ENCODE assay signal across 19 cellular contexts in genomic region chrX:357035-357692, GRCh38. TPM values are rescaled to one million over a fixed set of nuclear protein-coding genes. Genes with fewer than 3 reads are reported as not detected.
A peak's percentile ranks its signal among the peaks of the same experiment; 100 is the strongest.
DNase-seq lines count a peak whose midpoint lies in the region; ATAC-seq and TF ChIP-seq lines count a peak whose summit lies in the region.
"Had no signal": no experiment of that assay in that cellular context is flagged by ENCODE, and none has a peak within 500 bp of the region (broad histone marks: within the 10 kb centered on the region; RNA-seq: fewer than 3 reads in every experiment).

No MANE protein-coding gene starts in this region.

- H3K4me1 ChIP-seq in right atrium auricular region (no peaks in the 10 kb centered on the region), thymus (ENCODE audit: control insufficient read depth, insufficient read depth, low read length) (peaks cover 9% of the 10 kb centered on the region), testis (no peaks in the 10 kb centered on the region)
- H3K4me1 ChIP-seq: esophagus squamous epithelium had no signal

- POLR2A ChIA-PET in RWPE1 (lab: Yijun Ruan, JAX; ENCODE audit: low non-redundant PET): no interaction called here

- H3K9me3 ChIP-seq in right atrium auricular region: peaks cover 0 to 20% of the 10 kb centered on the region in 2 donors
- H3K9me3 ChIP-seq in thymus (ENCODE audit: control insufficient read depth): peaks cover 23% of the 10 kb centered on the region
- no peaks in the 10 kb centered on the region for H3K9me3 ChIP-seq in testis

- H3K36me3 ChIP-seq in right atrium auricular region (peaks cover 31% of the 10 kb centered on the region), thymus (ENCODE audit: control insufficient read depth, insufficient read depth) (peaks cover 62% of the 10 kb centered on the region), testis (ENCODE audit: low read depth, missing control alignments) (no peaks in the 10 kb centered on the region)

- H3K4me1 Mint-ChIP-seq in chondrocyte (ENCODE audit: low read depth): peaks cover 13% of the 10 kb centered on the region
- H3K4me1 Mint-ChIP-seq: brain, memory B cell had no signal

- DNase-seq in Right ventricle myocardium superior (peak; percentile 15), right atrium auricular region (ENCODE audit: low spot score) (no peak), RWPE1 (ENCODE audit: low spot score) (no peak), chondrocyte (ENCODE audit: low spot score) (no peak), testis (no peak), GM19238 (ENCODE audit: insufficient read length, low spot score) (no peak), occipital lobe (lab: John Stamatoyannopoulos, UW) (no peak)
- DNase-seq: DMS53, esophagus squamous epithelium, glutamatergic neuron, NCI-H187 treated with DMSO at 0.1 percent for 48 hours, NCI-H524, WERI-Rb-1 had no signal

- no peak for ATAC-seq in Right ventricle myocardium superior (ENCODE audit: poor library complexity)
- ATAC-seq: sciatic nerve had no signal

- H3K27ac ChIP-seq in right atrium auricular region (no peak overlapping the region), RWPE1 (peak overlapping the region; percentile 73), thymus (ENCODE audit: low read depth) (peak overlapping the region; percentile 76), testis (no peak overlapping the region)
- H3K27ac ChIP-seq: esophagus squamous epithelium, thoracic aorta, WERI-Rb-1 had no signal

- H3K4me3 Mint-ChIP-seq in chondrocyte (ENCODE audit: unreplicated experiment): no peak overlapping the region
- H3K4me3 Mint-ChIP-seq: brain; dendritic cell treated with granulocyte-macrophage colony-stimulating factor and Interleukin-4, amounts not matched to agents 40 ng/mL and 50 ng/mL, for 4 days; memory B cell had no signal

- peak overlapping the region; percentile 28 for H3K27ac Mint-ChIP-seq in chondrocyte (ENCODE audit: unreplicated experiment)
- H3K27ac Mint-ChIP-seq: dendritic cell treated with granulocyte-macrophage colony-stimulating factor and Interleukin-4, amounts not matched to agents 40 ng/mL and 50 ng/mL, for 4 days; memory B cell had no signal

- no peak for TF ChIP-seq CTCF in right atrium auricular region (IDR thresholded peaks at IDR 0.05)
- TF ChIP-seq CTCF in RWPE1 (conservative IDR thresholded peaks at IDR 0.05; ENCODE audit: low read depth): no peak
- no peak for TF ChIP-seq CTCF in chondrocyte (IDR thresholded peaks at IDR 0.05)
- TF ChIP-seq CTCF in testis (IDR thresholded peaks at IDR 0.05): no peak

- H3K4me3 ChIP-seq in right atrium auricular region: no peak overlapping the region
- no peak overlapping the region for H3K4me3 ChIP-seq in thymus (ENCODE audit: low read length)
- no peak overlapping the region for H3K4me3 ChIP-seq in testis
- H3K4me3 ChIP-seq: esophagus squamous epithelium, thoracic aorta had no signal

- H3K9me3 Mint-ChIP-seq in chondrocyte (ENCODE audit: low read depth): peaks cover 5% of the 10 kb centered on the region

- H3K27me3 Mint-ChIP-seq in chondrocyte (ENCODE audit: low read depth): no peaks in the 10 kb centered on the region
- H3K27me3 Mint-ChIP-seq: brain; dendritic cell treated with granulocyte-macrophage colony-stimulating factor and Interleukin-4, amounts not matched to agents 40 ng/mL and 50 ng/mL, for 4 days; memory B cell had no signal

- WGBS in thymus: 84% methylated on average over 14 of the region's 14 CpGs
- WGBS in testis, 2 donors: 89 to 93% methylated on average over 14 of the region's 14 CpGs

- CTCF ChIA-PET in RWPE1 (lab: Yijun Ruan, JAX): no interaction called here

- TF ChIP-seq POLR2A in testis (IDR thresholded peaks at IDR 0.05): no peak

- H3K36me3 Mint-ChIP-seq in chondrocyte (ENCODE audit: low read depth): peaks cover 26% of the 10 kb centered on the region

- H3K27me3 ChIP-seq in right atrium auricular region (no peaks in the 10 kb centered on the region), thymus (ENCODE audit: control insufficient read depth, insufficient read depth) (no peaks in the 10 kb centered on the region), testis (no peaks in the 10 kb centered on the region)
- H3K27me3 ChIP-seq: esophagus squamous epithelium had no signal

- intact Hi-C loops in Right ventricle myocardium superior (cut with DNase I): no loop called here
- intact Hi-C loops in testis (cut with DNase I; ENCODE audit: low total_unique reads): no loop called here

RNA-seq across cellular contexts. Expression of gene PPP2R3B, which starts 29.5 kb away (rescaled TPM):
- total RNA-seq in Right ventricle myocardium superior (154 TPM), right atrium auricular region (10 to 100 TPM; 58.6 to 70.1 TPM), chondrocyte (27.1 to 30.5 TPM (median 30.0 TPM) in 3 replicates), testis (100 to 1,000 TPM in 1 of 2 donors, 10 to 100 TPM in 1; 89.6 to 108 TPM), occipital lobe (15.4 TPM)
- polyA plus RNA-seq in thymus (88.5 TPM), testis (ENCODE audit: insufficient read depth, low read depth, low replicate concordance) (28.3 TPM)

RNA-seq across cellular contexts. Expression of gene GTPBP6, which starts 38.6 kb away (rescaled TPM):
- total RNA-seq in Right ventricle myocardium superior (50.8 TPM), right atrium auricular region (10 to 100 TPM; 44.6 to 52.1 TPM), chondrocyte (37.6 to 42.2 TPM (median 42.0 TPM) in 3 replicates), testis (10 to 100 TPM; 43.8 to 74.3 TPM), occipital lobe (15.0 TPM)
- polyA plus RNA-seq in thymus (64.9 TPM), testis (ENCODE audit: insufficient read depth, low read depth, low replicate concordance) (38.0 TPM)

Comparison
In these comparisons a context has a peak if more than half of its experiments do, and no peak if none do; other contexts are left out.
1. H3K27ac ChIP-seq: peak in RWPE1 (single experiment) and thymus (single experiment); none in right atrium auricular region (0 of 2) and testis (0 of 2).